18 cellular contexts compared by ENCODE assay signal in genomic region chr2:239887604-239888003, GRCh38.
DNase-seq lines count a peak whose midpoint lies in the region; ATAC-seq and TF ChIP-seq lines count a peak whose summit lies in the region.
"Had no signal": no experiment of that assay in that cellular context is flagged by ENCODE, and none has a peak within 500 bp of the region (broad histone marks: within the 10 kb centered on the region; RNA-seq: fewer than 3 reads in every experiment).

No MANE protein-coding gene starts in this region.

- no peak for ATAC-seq in GM18498 (IDR thresholded peaks at IDR 0.05; ENCODE audit: unreplicated experiment)
- no peak for ATAC-seq in HG02763 (IDR thresholded peaks at IDR 0.05; ENCODE audit: unreplicated experiment)
- ATAC-seq: GM12878 had no signal

- H3K4me3 ChIP-seq in WERI-Rb-1 (ENCODE audit: low read depth, low read length) (no peak overlapping the region), epithelial cell of esophagus (ENCODE audit: low read length) (no peak overlapping the region)
- H3K4me3 ChIP-seq: GM12878, GM23248, HAP-1 had no signal

- H3K27me3 ChIP-seq in WERI-Rb-1 (ENCODE audit: insufficient read depth, low read depth, severe bottlenecking): no peaks in the 10 kb centered on the region
- H3K27me3 ChIP-seq: BE2C had no signal

- TF ChIP-seq CTCF in WERI-Rb-1 (IDR thresholded peaks at IDR 0.05; ENCODE audit: low read depth, low read length) (no peak), epithelial cell of esophagus (IDR thresholded peaks at IDR 0.05; ENCODE audit: insufficient read depth, low read depth, low read length, missing control alignments) (no peak)

- DNase-seq in NOMO-1 treated with DMSO at 0.1 percent for 48 hours (lab: John Stamatoyannopoulos, UW; ENCODE audit: unreplicated experiment) (peak; percentile 14), NOMO-1 treated with dmso at 0.1 percent for 144 hours (lab: John Stamatoyannopoulos, UW; ENCODE audit: unreplicated experiment) (no peak), WERI-Rb-1 (no peak), epithelial cell of esophagus (ENCODE audit: low read depth) (peak; percentile 24), NCI-H69 (lab: John Stamatoyannopoulos, UW) (no peak)
- DNase-seq: ACHN; BE2C; CD4-positive, alpha-beta T cell; DMS53; DND-41; EL; GM23248 had no signal

- H3K9me3 ChIP-seq in WERI-Rb-1 (ENCODE audit: severe bottlenecking): peaks cover 2% of the 10 kb centered on the region

- H3K27ac ChIP-seq in WERI-Rb-1: peak overlapping the region; percentile 31
- H3K27ac ChIP-seq: C4-2B, GM23248, HL-60 had no signal

- no peaks in the 10 kb centered on the region for H3K36me3 ChIP-seq in WERI-Rb-1
- H3K36me3 ChIP-seq: BE2C, HAP-1 had no signal

Comparison
In these comparisons a context has a peak if more than half of its experiments do, and no peak if none do; other contexts are left out.
1. DNase-seq: peak in NOMO-1 treated with DMSO at 0.1 percent for 48 hours (single experiment) and epithelial cell of esophagus (single experiment); none in NOMO-1 treated with dmso at 0.1 percent for 144 hours (single experiment), WERI-Rb-1 (single experiment) and NCI-H69 (single experiment).